ENCODE assay signal across 1 cellular context in genomic region chr14:101130861-101131260, GRCh38.
TF ChIP-seq lines count a peak whose summit lies in the region.

No MANE protein-coding gene starts in this region.

TF ChIP-seq in WTC11, 78 proteins besides CTCF, POLR2A, EP300 and RAD21 (continued from another document):
- TF ChIP-seq CDX4 (CRISPR knock-in tag; IDR thresholded peaks at IDR 0.05; ENCODE audit: borderline replicate concordance) (no peak), IRF1 (CRISPR knock-in tag; IDR thresholded peaks at IDR 0.05) (no peak), ZNF396 (CRISPR knock-in tag; IDR thresholded peaks at IDR 0.05; ENCODE audit: borderline replicate concordance) (no peak), ZNF423 (CRISPR knock-in tag; IDR thresholded peaks at IDR 0.05) (no peak)
